In genomic region chr2:111219285-111219684, GRCh38 we compare ENCODE assay signal across 9 cellular contexts.
DNase-seq lines count a peak whose midpoint lies in the region; ATAC-seq and TF ChIP-seq lines count a peak whose summit lies in the region.
"Had no signal": no experiment of that assay in that cellular context is flagged by ENCODE, and none has a peak within 500 bp of the region (broad histone marks: within the 10 kb centered on the region; RNA-seq: fewer than 3 reads in every experiment).

No MANE protein-coding gene starts in this region.

- H3K27ac Mint-ChIP-seq in IgD-negative memory B cell (peak overlapping the region; percentile 64 to 96 (median 84)), chondrocyte (ENCODE audit: unreplicated experiment) (no peak overlapping the region)

- no peak overlapping the region for H3K4me3 ChIP-seq in esophagus squamous epithelium

- peak; percentile 24 for DNase-seq in iris pigment epithelial cell (ENCODE audit: low read depth)
- DNase-seq in chondrocyte (ENCODE audit: low spot score) = no peak
- DNase-seq in NCI-H2081 treated with DMSO at 0.1 percent for 48 hours (lab: John Stamatoyannopoulos, UW) = no peak
- DNase-seq in EL = no peak
- no peak for DNase-seq in esophagus squamous epithelium (lab: John Stamatoyannopoulos, UW)

- H3K4me1 Mint-ChIP-seq in IgD-negative memory B cell = peaks cover 27 to 33% (median 31%) of the 10 kb centered on the region in 3 donors
- peaks cover 13% of the 10 kb centered on the region for H3K4me1 Mint-ChIP-seq in chondrocyte (ENCODE audit: low read depth)

- H3K9me3 Mint-ChIP-seq in IgD-negative memory B cell (peaks cover 1 to 10% (median 9%) of the 10 kb centered on the region in 3 donors), chondrocyte (ENCODE audit: low read depth) (peaks cover 14% of the 10 kb centered on the region)

- no peaks in the 10 kb centered on the region for H3K36me3 ChIP-seq in esophagus squamous epithelium

- 53 to 77% methylated on average over 6 of the region's 6 CpGs for WGBS in esophagus squamous epithelium, 2 donors

- H3K27me3 Mint-ChIP-seq in IgD-negative memory B cell (peaks cover 3% of the 10 kb centered on the region), chondrocyte (ENCODE audit: low read depth) (no peaks in the 10 kb centered on the region)

- no peak for TF ChIP-seq POLR2A in esophagus squamous epithelium (IDR thresholded peaks at IDR 0.05)

- peaks cover 0 to 4% (median 0%) of the 10 kb centered on the region in 3 donors for H3K4me1 ChIP-seq in esophagus squamous epithelium

- no peak for TF ChIP-seq CTCF in chondrocyte (IDR thresholded peaks at IDR 0.05)
- TF ChIP-seq CTCF in esophagus squamous epithelium (IDR thresholded peaks at IDR 0.05) = no peak

- intact Hi-C loops in esophagus squamous epithelium (cut with DNase I) = no loop called here

- H3K4me3 Mint-ChIP-seq in IgD-negative memory B cell (peak overlapping the region; percentile 38 to 79 (median 52)), chondrocyte (ENCODE audit: unreplicated experiment) (no peak overlapping the region)

- no peaks in the 10 kb centered on the region for H3K27me3 ChIP-seq in esophagus squamous epithelium

- H3K9me3 ChIP-seq in esophagus squamous epithelium = peaks cover 0 to 10% (median 0%) of the 10 kb centered on the region in 3 donors

- H3K36me3 Mint-ChIP-seq in IgD-negative memory B cell = peaks cover 5% of the 10 kb centered on the region
- peaks cover 16% of the 10 kb centered on the region for H3K36me3 Mint-ChIP-seq in chondrocyte (ENCODE audit: low read depth)

- no peak overlapping the region for H3K27ac ChIP-seq in esophagus squamous epithelium
- H3K27ac ChIP-seq: RWPE1 had no signal

- peak; percentile 87 for ATAC-seq in GM18867 (IDR thresholded peaks at IDR 0.05; ENCODE audit: unreplicated experiment)
- ATAC-seq in HG02588 (IDR thresholded peaks at IDR 0.05; ENCODE audit: unreplicated experiment) = peak; percentile 92
